18 cellular contexts compared by ENCODE assay signal in genomic region chr2:72156872-72157271, GRCh38. TPM values are rescaled to one million over a fixed set of nuclear protein-coding genes. Genes with fewer than 3 reads are reported as not detected.
A peak's percentile ranks its signal among the peaks of the same experiment; 100 is the strongest.
DNase-seq lines count a peak whose midpoint lies in the region; ATAC-seq, FAIRE-seq and TF ChIP-seq lines count a peak whose summit lies in the region.
"Had no signal": no experiment of that assay in that cellular context is flagged by ENCODE, and none has a peak within 500 bp of the region (broad histone marks: within the 10 kb centered on the region; RNA-seq: fewer than 3 reads in every experiment).

No MANE protein-coding gene starts in this region.

- no peak overlapping the region for H3K4me3 Mint-ChIP-seq in stimulated activated effector memory CD8-positive, alpha-beta T cell treated with anti-CD3 and anti-CD28 coated beads, Interleukin-12 subunit alpha, Interleukin-12 subunit beta, amount 100 ng/mL, for 72 hours
- H3K4me3 Mint-ChIP-seq: CD4-positive, alpha-beta memory T cell; HFFc6 had no signal

- ATAC-seq in lung (ENCODE audit: insufficient read depth, low FRiP score) (no peak), GM21447 (IDR thresholded peaks at IDR 0.05; ENCODE audit: unreplicated experiment) (no peak)
- peak; percentile 11 for ATAC-seq in stimulated activated effector memory CD8-positive, alpha-beta T cell treated with anti-CD3 and anti-CD28 coated beads, Interleukin-12 subunit alpha, Interleukin-12 subunit beta, amount 100 ng/mL, for 72 hours

- H3K36me3 ChIP-seq in bronchial epithelial cell (ENCODE audit: control insufficient read depth, insufficient read depth, low read length) (no peaks in the 10 kb centered on the region), lung (ENCODE audit: control insufficient read depth in 2 of 2, insufficient read depth in 2 of 2, low read length in 2 of 2) (no peaks in the 10 kb centered on the region), breast epithelium (no peaks in the 10 kb centered on the region)
- H3K36me3 ChIP-seq: HAP-1 had no signal

- H3K4me1 ChIP-seq in lung (ENCODE audit: control insufficient read depth in 2 of 2, insufficient read depth in 2 of 2, low read length in 2 of 2): no peaks in the 10 kb centered on the region
- H3K4me1 ChIP-seq in breast epithelium: no peaks in the 10 kb centered on the region
- H3K4me1 ChIP-seq: HAP-1 had no signal

- no peaks in the 10 kb centered on the region for H3K9me3 Mint-ChIP-seq in stimulated activated effector memory CD8-positive, alpha-beta T cell treated with anti-CD3 and anti-CD28 coated beads, Interleukin-12 subunit alpha, Interleukin-12 subunit beta, amount 100 ng/mL, for 72 hours
- H3K9me3 Mint-ChIP-seq: HFFc6 had no signal

- TF ChIP-seq CTCF in bronchial epithelial cell (IDR thresholded peaks at IDR 0.05; ENCODE audit: insufficient read depth, low read length, severe bottlenecking): no peak
- no peak for TF ChIP-seq CTCF in lung (IDR thresholded peaks at IDR 0.05; ENCODE audit: control extremely low read depth, extremely low read depth)
- no peak for TF ChIP-seq CTCF in breast epithelium (IDR thresholded peaks at IDR 0.05)

- H3K36me3 Mint-ChIP-seq in stimulated activated effector memory CD8-positive, alpha-beta T cell treated with anti-CD3 and anti-CD28 coated beads, Interleukin-12 subunit alpha, Interleukin-12 subunit beta, amount 100 ng/mL, for 72 hours: no peaks in the 10 kb centered on the region
- H3K36me3 Mint-ChIP-seq: CD4-positive, alpha-beta memory T cell had no signal

- no peak overlapping the region for H3K4me3 ChIP-seq in bronchial epithelial cell (ENCODE audit: low read depth, low read length)
- H3K4me3 ChIP-seq in lung: no peak overlapping the region
- H3K4me3 ChIP-seq in breast epithelium: no peak overlapping the region
- H3K4me3 ChIP-seq: HAP-1 had no signal

- intact Hi-C loops in breast epithelium (cut with DNase I; ENCODE audit: low total_unique reads): no loop called here

- H3K27ac Mint-ChIP-seq in stimulated activated effector memory CD8-positive, alpha-beta T cell treated with anti-CD3 and anti-CD28 coated beads, Interleukin-12 subunit alpha, Interleukin-12 subunit beta, amount 100 ng/mL, for 72 hours: no peak overlapping the region
- H3K27ac Mint-ChIP-seq: HFFc6 had no signal

- no peak for TF ChIP-seq POLR2A in breast epithelium (IDR thresholded peaks at IDR 0.05)

- FAIRE-seq in bronchial epithelial cell (lab: Jason Lieb, UNC): peak; percentile 40
- FAIRE-seq: G401.6, GM12892, H54 had no signal

- H3K27me3 ChIP-seq in bronchial epithelial cell (ENCODE audit: control insufficient read depth, insufficient read depth, low read length) (peaks cover 17% of the 10 kb centered on the region), lung (ENCODE audit: control insufficient read depth, insufficient read depth) (no peaks in the 10 kb centered on the region), breast epithelium (peaks cover 0 to 29% of the 10 kb centered on the region in 2 donors)

- no peaks in the 10 kb centered on the region for H3K9me3 ChIP-seq in lung (ENCODE audit: control insufficient read depth in 2 of 2, insufficient read depth in 1 of 2, low read length in 1 of 2)
- H3K9me3 ChIP-seq in breast epithelium: no peaks in the 10 kb centered on the region
- H3K9me3 ChIP-seq: HAP-1 had no signal

- DNase-seq in bronchial epithelial cell (ENCODE audit: low read depth) (no peak), lung (ENCODE audit: low spot score) (peak; percentile 10), LoVo (ENCODE audit: low spot score) (no peak), breast epithelium (ENCODE audit: low spot score in 2 of 2) (no peak)
- peak in 1 of 2 donors; percentile 20 for DNase-seq in stimulated activated effector memory CD8-positive, alpha-beta T cell treated with anti-CD3 and anti-CD28 coated beads, Interleukin-12 subunit alpha, Interleukin-12 subunit beta, amount 100 ng/mL, for 72 hours (ENCODE audit: low spot score in 2 of 2)
- DNase-seq: C1 segment of cervical spinal cord; Calu3; CD4-positive, alpha-beta memory T cell; COR-L47; DMS53; DND-41; GOT3; HFFc6 had no signal

- 73 to 81% methylated on average over 2 of the region's 2 CpGs for WGBS in lung, 2 donors

- H3K27ac ChIP-seq in lung (ENCODE audit: low read depth in 1 of 2, low read length in 1 of 2) (no peak overlapping the region), breast epithelium (no peak overlapping the region)

- H3K4me1 Mint-ChIP-seq in stimulated activated effector memory CD8-positive, alpha-beta T cell treated with anti-CD3 and anti-CD28 coated beads, Interleukin-12 subunit alpha, Interleukin-12 subunit beta, amount 100 ng/mL, for 72 hours: no peaks in the 10 kb centered on the region
- H3K4me1 Mint-ChIP-seq: CD4-positive, alpha-beta memory T cell had no signal

RNA-seq across cellular contexts. Expression of gene CYP26B1, which starts 9.2 kb away (rescaled TPM):
- total RNA-seq in bronchial epithelial cell (under 0.01 and 0.53 TPM in 2 replicates), lung (1 to 10 TPM; 2.6 to 4.7 TPM), breast epithelium (10 to 100 TPM in 1 of 3 donors, 1 to 10 TPM in 2; 3.8 to 41.6 (median 3.9) TPM)
- polyA plus RNA-seq in lung: 1 to 10 TPM; 1.1 to 2.2 TPM
- total RNA-seq: CD4-positive, alpha-beta memory T cell had no signal
- polyA plus RNA-seq: CD4-positive, alpha-beta memory T cell had no signal
